ENCODE assay signal across 28 cellular contexts in genomic region chr2:241953324-241953851, GRCh38.
"Had no signal": no experiment of that assay in that cellular context is flagged by ENCODE, and none has a peak within 500 bp of the region (broad histone marks: within the 10 kb centered on the region; RNA-seq: fewer than 3 reads in every experiment).

No MANE protein-coding gene starts in this region.

- H3K4me3 ChIP-seq: hepatocyte, lower lobe of right lung, right atrium auricular region, right lobe of liver, skin epidermis, stomach, testis, thyroid gland, transverse colon, upper lobe of left lung, vagina had no signal

- H3K27me3 ChIP-seq: hepatocyte, right atrium auricular region, right lobe of liver, testis, thyroid gland, transverse colon, upper lobe of left lung, vagina had no signal

- DNase-seq: kidney glomerular epithelial cell; left cardiac atrium; left ventricle myocardium superior; lower lobe of right lung; mammary epithelial cell; mesenchymal stem cell; naive B cell; nucleus accumbens; stimulated activated CD4-positive, alpha-beta T cell treated with anti-CD3 and anti-CD28 coated beads, Interleukin-12 subunit alpha, Interleukin-12 subunit beta, amount 100 ng/mL, for 4 hours; stimulated activated CD4-positive, alpha-beta T cell treated with anti-CD3 and anti-CD28 coated beads, Interleukin-15, amount 100 ng/mL, for 24 hours; stimulated activated CD4-positive, alpha-beta T cell treated with anti-CD3 and anti-CD28 coated beads, Interleukin-2, amount 100 ng/mL, for 24 hours; stimulated activated CD4-positive, alpha-beta T cell treated with anti-CD3 and anti-CD28 coated beads, Interleukin-4, amount 100 ng/mL, for 1 hour; stimulated activated naive B cell treated with anti-CD40 and anti-IgM and Interleukin-4, amounts not matched to agents 10 μg/mL and 1 μg/mL and 100 μg/mL, for 72 hours; stimulated activated naive CD8-positive, alpha-beta T cell treated with anti-CD3 and anti-CD28 coated beads, Interleukin-15, Interleukin-2, amounts not matched to agents 100 U/mL and 50 U/mL, for 24 hours; stomach; testis; thyroid gland; transverse colon had no signal

- H3K36me3 ChIP-seq: lower lobe of right lung, right atrium auricular region, right lobe of liver, stomach, thyroid gland, transverse colon, upper lobe of left lung, vagina had no signal

- H3K9me3 ChIP-seq: lower lobe of right lung, right atrium auricular region, right lobe of liver, stomach, testis, thyroid gland, transverse colon, upper lobe of left lung, vagina had no signal

- ATAC-seq: left cardiac atrium; left lobe of liver; left ventricle myocardium superior; lower lobe of right lung; natural killer cell treated with Interleukin-12 subunit alpha and Interleukin-12 subunit beta and Interleukin-15 and Interleukin-18, amount 100 ng/mL, for 72 hours; right lobe of liver; stimulated activated naive B cell treated with anti-CD40 and anti-IgM and Interleukin-4, amounts not matched to agents 10 μg/mL and 1 μg/mL and 100 μg/mL, for 72 hours; stimulated activated naive CD8-positive, alpha-beta T cell treated with anti-CD3 and anti-CD28 coated beads, Interleukin-15, Interleukin-2, amounts not matched to agents 100 U/mL and 50 U/mL, for 24 hours had no signal

- FAIRE-seq: keratinocyte had no signal

- H3K27ac ChIP-seq: hepatocyte, lower lobe of right lung, parathyroid adenoma, right atrium auricular region, right lobe of liver, skin epidermis, stomach, testis, thyroid gland, transverse colon, upper lobe of left lung, vagina had no signal
